In the genomic region with DNA sequence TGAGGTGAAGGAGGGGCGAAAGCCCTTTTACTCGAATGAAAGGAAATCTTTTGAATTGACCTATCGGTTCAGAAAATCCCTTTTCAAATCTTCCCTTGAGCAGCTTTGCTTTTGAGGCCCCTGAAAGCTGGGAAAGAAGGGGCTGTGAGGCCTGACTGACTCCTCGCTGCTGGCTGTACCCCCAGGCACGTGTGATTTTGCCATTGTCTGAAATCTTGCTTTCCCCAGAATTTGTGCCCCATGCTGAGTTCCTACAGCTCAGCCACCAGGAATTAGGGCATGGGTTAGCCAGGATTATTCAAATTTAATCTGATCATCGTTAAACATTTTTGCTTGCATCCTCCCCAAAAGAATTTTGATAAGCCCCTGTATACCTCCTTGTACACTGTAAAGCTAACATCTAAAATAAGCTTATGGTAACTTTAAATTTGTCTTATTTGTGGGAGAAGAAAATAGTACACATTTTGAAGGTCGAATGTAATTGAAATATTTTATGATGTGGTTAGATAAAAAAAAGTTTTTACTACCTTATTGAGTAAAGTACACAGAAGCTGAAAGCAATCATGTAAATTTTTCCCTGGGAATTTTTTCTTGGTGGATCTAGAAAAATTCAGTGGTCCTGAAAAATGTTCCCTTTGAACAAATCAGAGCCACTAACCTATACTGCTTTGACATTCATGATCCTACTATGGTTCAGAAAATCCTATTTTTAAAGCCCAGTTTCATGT, we compare ENCODE assay signal across 16 cellular contexts. TPM values are rescaled to one million over a fixed set of nuclear protein-coding genes. Genes with fewer than 3 reads are reported as not detected.
DNase-seq lines count a peak whose midpoint lies in the region; ATAC-seq and TF ChIP-seq lines count a peak whose summit lies in the region.
"Had no signal": no experiment of that assay in that cellular context is flagged by ENCODE, and none has a peak within 500 bp of the region (broad histone marks: within the 10 kb centered on the region; RNA-seq: fewer than 3 reads in every experiment).

No MANE protein-coding gene starts in this region.

- H3K4me3 ChIP-seq in AG09309 (ENCODE audit: control insufficient read depth, low read depth, low read length), result no peak overlapping the region
- H3K4me3 ChIP-seq in choroid plexus epithelial cell (ENCODE audit: low read depth, low read length), result no peak overlapping the region
- H3K4me3 ChIP-seq: breast epithelium, tibial artery had no signal

- CTCF ChIA-PET in activated CD4-positive, alpha-beta memory T cell treated with anti-CD3 and anti-CD28 coated beads, Interleukin-2, amount 10 ng/mL, durations not matched to agents 7 days and 5 days (lab: Charles Lee), result no interaction called here

- no peak for TF ChIP-seq CTCF in AG09309 (IDR thresholded peaks at IDR 0.05; ENCODE audit: control insufficient read depth, insufficient read depth, low read depth, low read length, missing control alignments)
- no peak for TF ChIP-seq CTCF in choroid plexus epithelial cell (conservative IDR thresholded peaks at IDR 0.05; ENCODE audit: low read depth, low read length)
- TF ChIP-seq CTCF in mesothelial cell of epicardium (IDR thresholded peaks at IDR 0.05; ENCODE audit: unreplicated experiment), result no peak

- H3K4me3 Mint-ChIP-seq in mesothelial cell of epicardium, result no peak overlapping the region
- H3K4me3 Mint-ChIP-seq in activated CD4-positive, alpha-beta memory T cell treated with anti-CD3 and anti-CD28 coated beads, Interleukin-2, amount 10 ng/mL, durations not matched to agents 7 days and 5 days, result no peak overlapping the region
- H3K4me3 Mint-ChIP-seq: immature natural killer cell had no signal

- H3K4me1 Mint-ChIP-seq in mesothelial cell of epicardium, result peaks cover 14% of the 10 kb centered on the region
- H3K4me1 Mint-ChIP-seq in activated CD4-positive, alpha-beta memory T cell treated with anti-CD3 and anti-CD28 coated beads, Interleukin-2, amount 10 ng/mL, durations not matched to agents 7 days and 5 days, result no peaks in the 10 kb centered on the region

- H3K27me3 Mint-ChIP-seq in mesothelial cell of epicardium (ENCODE audit: low read depth), result no peaks in the 10 kb centered on the region
- no peaks in the 10 kb centered on the region for H3K27me3 Mint-ChIP-seq in activated CD4-positive, alpha-beta memory T cell treated with anti-CD3 and anti-CD28 coated beads, Interleukin-2, amount 10 ng/mL, durations not matched to agents 7 days and 5 days

- peaks cover 8% of the 10 kb centered on the region for H3K9me3 Mint-ChIP-seq in mesothelial cell of epicardium
- H3K9me3 Mint-ChIP-seq in activated CD4-positive, alpha-beta memory T cell treated with anti-CD3 and anti-CD28 coated beads, Interleukin-2, amount 10 ng/mL, durations not matched to agents 7 days and 5 days, result peaks cover 12% of the 10 kb centered on the region
- H3K9me3 Mint-ChIP-seq: immature natural killer cell had no signal

- H3K27ac Mint-ChIP-seq in mesothelial cell of epicardium, result peak overlapping the region; percentile 82
- no peak overlapping the region for H3K27ac Mint-ChIP-seq in activated CD4-positive, alpha-beta memory T cell treated with anti-CD3 and anti-CD28 coated beads, Interleukin-2, amount 10 ng/mL, durations not matched to agents 7 days and 5 days
- H3K27ac Mint-ChIP-seq: immature natural killer cell had no signal

- POLR2A ChIA-PET in activated CD4-positive, alpha-beta memory T cell treated with anti-CD3 and anti-CD28 coated beads, Interleukin-2, amount 10 ng/mL, durations not matched to agents 7 days and 5 days (lab: Charles Lee), result no interaction called here

- DNase-seq in AG09309 (ENCODE audit: low read depth) (peak; percentile 33), M059J (ENCODE audit: low read depth) (peak; percentile 69), choroid plexus epithelial cell (ENCODE audit: low read depth) (peak; percentile 32), mesothelial cell of epicardium (ENCODE audit: low spot score in 2 of 2, unreplicated experiment in 2 of 2) (no peak), UCSD-AML1 (lab: John Stamatoyannopoulos, UW; ENCODE audit: unreplicated experiment) (no peak), HPDE6-E6E7 (ENCODE audit: extremely low spot score) (no peak)
- DNase-seq in activated CD4-positive, alpha-beta memory T cell treated with anti-CD3 and anti-CD28 coated beads, Interleukin-2, amount 10 ng/mL, durations not matched to agents 7 days and 5 days, result no peak
- DNase-seq: activated T-cell treated with anti-CD3 and anti-CD28 coated beads, Interleukin-2, amount 50 U/mL, for 48 hours; HCEC 1CT; immature natural killer cell; NCI-H187 treated with DMSO at 0.1 percent for 48 hours; SK-N-SH; tibial artery had no signal

- H3K36me3 Mint-ChIP-seq in mesothelial cell of epicardium, result peaks cover 16% of the 10 kb centered on the region
- H3K36me3 Mint-ChIP-seq in activated CD4-positive, alpha-beta memory T cell treated with anti-CD3 and anti-CD28 coated beads, Interleukin-2, amount 10 ng/mL, durations not matched to agents 7 days and 5 days (ENCODE audit: low read depth), result no peaks in the 10 kb centered on the region

- no peak for ATAC-seq in HG02840 (IDR thresholded peaks at IDR 0.05; ENCODE audit: low FRiP score, unreplicated experiment)

RNA-seq across cellular contexts. Expression of gene SIPA1L3, which starts 46.7 kb away (rescaled TPM):
- 12.1 and 22.7 TPM in 2 replicates for total RNA-seq in M059J (2014; rRNA removed; shearing (Covaris generic))
- 55.2 to 60.1 TPM (median 58.2 TPM) in 3 replicates for total RNA-seq in mesothelial cell of epicardium
- 10 to 100 TPM; 13.6 to 15.2 TPM for total RNA-seq in activated CD4-positive, alpha-beta memory T cell treated with anti-CD3 and anti-CD28 coated beads, Interleukin-2, amount 10 ng/mL, durations not matched to agents 7 days and 5 days

RNA-seq across cellular contexts. Expression of gene WDR87, which starts 47.3 kb away (rescaled TPM):
- not detected in 2 replicates for total RNA-seq in M059J (2014; rRNA removed; shearing (Covaris generic))
- 0.16 TPM in 1 of 3 replicates, not detected in the others for total RNA-seq in mesothelial cell of epicardium
- total RNA-seq in activated CD4-positive, alpha-beta memory T cell treated with anti-CD3 and anti-CD28 coated beads, Interleukin-2, amount 10 ng/mL, durations not matched to agents 7 days and 5 days, result not detected
- total RNA-seq: breast epithelium, epithelial cell of proximal tubule had no signal

Comparison
In these comparisons a context has a peak if more than half of its experiments do, and no peak if none do; other contexts are left out.
1. DNase-seq: peak in AG09309 (single experiment), M059J (single experiment) and choroid plexus epithelial cell (single experiment); none in mesothelial cell of epicardium (0 of 2), UCSD-AML1 (single experiment), HPDE6-E6E7 (single experiment) and activated CD4-positive, alpha-beta memory T cell treated with anti-CD3 and anti-CD28 coated beads, Interleukin-2, amount 10 ng/mL, durations not matched to agents 7 days and 5 days (single experiment).